In genomic region chrX:140701480-140701879, GRCh38 we compare ENCODE assay signal across 8 cellular contexts. TPM values are rescaled to one million over a fixed set of nuclear protein-coding genes. Genes with fewer than 3 reads are reported as not detected.
DNase-seq lines count a peak whose midpoint lies in the region; FAIRE-seq and TF ChIP-seq lines count a peak whose summit lies in the region.

No MANE protein-coding gene starts in this region.

- H3K27me3 Mint-ChIP-seq in osteocyte (ENCODE audit: unreplicated experiment) = no peaks in the 10 kb centered on the region

- no peaks in the 10 kb centered on the region for H3K4me1 Mint-ChIP-seq in osteocyte (ENCODE audit: unreplicated experiment)

- no peak overlapping the region for H3K4me3 ChIP-seq in bronchial epithelial cell (ENCODE audit: low read depth, low read length)

- H3K27me3 ChIP-seq in bronchial epithelial cell (ENCODE audit: control insufficient read depth, insufficient read depth, low read length) = no peaks in the 10 kb centered on the region

- FAIRE-seq in bronchial epithelial cell (lab: Jason Lieb, UNC) = no peak

- intact Hi-C loops in posterior vena cava (cut with DNase I) = no loop called here

- no peak overlapping the region for H3K27ac Mint-ChIP-seq in osteocyte (ENCODE audit: unreplicated experiment)

- TF ChIP-seq CTCF in bronchial epithelial cell (IDR thresholded peaks at IDR 0.05; ENCODE audit: insufficient read depth, low read length, severe bottlenecking) (peak; percentile 12), osteocyte (IDR thresholded peaks at IDR 0.05) (peak; percentile 62)

- H3K36me3 Mint-ChIP-seq in osteocyte (ENCODE audit: unreplicated experiment) = no peaks in the 10 kb centered on the region

- DNase-seq in DMS153 (lab: John Stamatoyannopoulos, UW) = peak; percentile 11
- DNase-seq in DMS153 treated with DMSO at 0.1 percent for 48 hours (lab: John Stamatoyannopoulos, UW; ENCODE audit: unreplicated experiment) = no peak
- peak; percentile 6 for DNase-seq in HT1080 (ENCODE audit: low read depth)
- DNase-seq in bronchial epithelial cell (ENCODE audit: low read depth) = peak; percentile 5
- no peak for DNase-seq in osteocyte (ENCODE audit: extremely low spot score, unreplicated experiment)
- no peak for DNase-seq in GOT3 (lab: John Stamatoyannopoulos, UW)
- no peak for DNase-seq in iPS-NIHi7 (ENCODE audit: extremely low spot score)
- DNase-seq in posterior vena cava (ENCODE audit: low spot score) = no peak

- no peaks in the 10 kb centered on the region for H3K9me3 Mint-ChIP-seq in osteocyte (ENCODE audit: unreplicated experiment)

- H3K36me3 ChIP-seq in bronchial epithelial cell (ENCODE audit: control insufficient read depth, insufficient read depth, low read length) = no peaks in the 10 kb centered on the region

- no peak overlapping the region for H3K4me3 Mint-ChIP-seq in osteocyte (ENCODE audit: unreplicated experiment)

RNA-seq across cellular contexts. Expression of gene LINC00632, which starts 8.1 kb away (rescaled TPM):
- total RNA-seq in HT1080 (2014; rRNA removed; shearing (Covaris generic)) = 0.63 and 2.1 TPM in 2 replicates
- 1.1 TPM in 2 replicates for polyA plus RNA-seq in HT1080 (2015; cell fraction: cytosol; rRNA removed)
- 2.2 TPM in 2 replicates for polyA plus RNA-seq in HT1080 (2015; cell fraction: nucleus; rRNA removed)
- 0.26 and 0.53 TPM in 2 replicates for total RNA-seq in bronchial epithelial cell
- 266 and 291 TPM in 2 replicates for total RNA-seq in osteocyte
- total RNA-seq in posterior vena cava = 100 to 1,000 TPM; 742 to 829 TPM

Comparison
In these comparisons a context has a peak if more than half of its experiments do, and no peak if none do; other contexts are left out.
1. DNase-seq: peak in DMS153 (single experiment), HT1080 (single experiment) and bronchial epithelial cell (single experiment); none in DMS153 treated with DMSO at 0.1 percent for 48 hours (single experiment), osteocyte (single experiment), GOT3 (single experiment), iPS-NIHi7 (single experiment) and posterior vena cava (single experiment).
2. RNA of gene LINC00632, which starts 8.1 kb away (total RNA-seq): 742 to 829 TPM in posterior vena cava and 266 to 291 TPM in osteocyte; 0.63 to 2.1 TPM in HT1080 and 0.26 to 0.53 TPM in bronchial epithelial cell; every median in the first group is over 10 times any median in the second.